Comparison of ENCODE assay signal across 1 cellular context in genomic region chr9:132946624-132947295, GRCh38.
TF ChIP-seq lines count a peak whose summit lies in the region.

No MANE protein-coding gene starts in this region.

TF ChIP-seq in WTC11, 78 proteins besides CTCF, POLR2A, EP300 and RAD21:
- no peak for TF ChIP-seq STAT6 (CRISPR knock-in tag; conservative IDR thresholded peaks at IDR 0.05; ENCODE audit: low read depth)
